Comparison of ENCODE assay signal across 9 cellular contexts in the genomic region with DNA sequence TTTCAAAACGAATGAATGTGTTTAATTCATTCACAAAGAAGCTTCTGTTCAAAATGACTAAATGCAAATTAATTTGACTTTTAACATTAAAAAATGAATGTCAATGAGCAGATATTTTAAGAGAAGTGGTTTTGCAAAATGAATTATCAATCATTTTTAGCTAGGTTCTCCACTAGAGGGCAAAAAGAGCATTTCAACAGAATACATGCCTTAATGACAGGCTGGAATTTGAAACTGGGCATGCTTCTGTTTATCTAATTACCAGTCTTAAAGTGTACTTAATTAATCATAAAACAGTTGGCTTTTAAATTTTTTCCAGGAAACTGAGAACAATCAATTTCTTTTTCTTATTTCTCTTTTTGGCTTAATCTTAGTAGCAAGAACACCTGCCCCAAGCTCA.
A peak's percentile ranks its signal among the peaks of the same experiment; 100 is the strongest.
DNase-seq lines count a peak whose midpoint lies in the region; ATAC-seq and TF ChIP-seq lines count a peak whose summit lies in the region.
"Had no signal": no experiment of that assay in that cellular context is flagged by ENCODE, and none has a peak within 500 bp of the region (broad histone marks: within the 10 kb centered on the region; RNA-seq: fewer than 3 reads in every experiment).

No MANE protein-coding gene starts in this region.

- ATAC-seq in HG03159 (IDR thresholded peaks at IDR 0.05; ENCODE audit: unreplicated experiment) = peak; percentile 50
- ATAC-seq in right lobe of liver = peak in 3 of 4 donors; percentile 57 to 73 (median 58)
- ATAC-seq in GM18520 (IDR thresholded peaks at IDR 0.05; ENCODE audit: unreplicated experiment) = no peak
- ATAC-seq in HG03135 (IDR thresholded peaks at IDR 0.05; ENCODE audit: unreplicated experiment) = no peak

- H3K36me3 ChIP-seq in adrenal gland (replicated peaks in 1 of 2) (no peaks in the 10 kb centered on the region), right lobe of liver (no peaks in the 10 kb centered on the region)

- no peaks in the 10 kb centered on the region for H3K9me3 ChIP-seq in adrenal gland (replicated peaks in 1 of 3)
- no peaks in the 10 kb centered on the region for H3K9me3 ChIP-seq in right lobe of liver

- intact Hi-C loops in adrenal gland (cut with DNase I) (no loop called here), right lobe of liver (cut with DNase I) (no loop called here)

- WGBS in adrenal gland, 4 donors = 30 to 58% (median 52%) methylated on average over 1 of the region's 1 CpG
- WGBS in right lobe of liver (ENCODE audit: insufficient coverage, low coverage, low lambda C conversion rate, missing lambda C conversion rate) = 53% methylated on average over 1 of the region's 1 CpG

- H3K27ac ChIP-seq in adrenal gland (no peak overlapping the region), right lobe of liver (no peak overlapping the region)

- H3K4me1 ChIP-seq in adrenal gland (replicated peaks in 1 of 2) (no peaks in the 10 kb centered on the region), right lobe of liver (no peaks in the 10 kb centered on the region)

- H3K27me3 ChIP-seq in adrenal gland (no peaks in the 10 kb centered on the region), right lobe of liver (no peaks in the 10 kb centered on the region)

- DNase-seq in COR-L47 (lab: John Stamatoyannopoulos, UW) (peak; percentile 31), adrenal gland (no peak), right lobe of liver (no peak), NCI-H146 (lab: John Stamatoyannopoulos, UW) (no peak)
- no peak for DNase-seq in stimulated activated CD4-positive, alpha-beta T cell treated with anti-CD3 and anti-CD28 coated beads, Interleukin-15, amount 100 ng/mL, for 24 hours
- DNase-seq: activated T-cell treated with anti-CD3 and anti-CD28 coated beads for 4 hours had no signal

- no peak overlapping the region for H3K4me3 ChIP-seq in adrenal gland
- no peak overlapping the region for H3K4me3 ChIP-seq in right lobe of liver

- TF ChIP-seq CTCF in adrenal gland (IDR thresholded peaks at IDR 0.05) (peak; percentile 37 to 57 (median 50)), right lobe of liver (IDR thresholded peaks at IDR 0.05) (peak; percentile 44 to 56 (median 49))

- TF ChIP-seq POLR2A in adrenal gland (IDR thresholded peaks at IDR 0.05) (no peak), right lobe of liver (IDR thresholded peaks at IDR 0.05) (no peak)

Comparison
In these comparisons a context has a peak if more than half of its experiments do, and no peak if none do; other contexts are left out.
1. ATAC-seq: peak in HG03159 (single experiment) and right lobe of liver (3 of 4); none in GM18520 (single experiment) and HG03135 (single experiment).